Comparison of ENCODE assay signal across 7 cellular contexts in the genomic region with DNA sequence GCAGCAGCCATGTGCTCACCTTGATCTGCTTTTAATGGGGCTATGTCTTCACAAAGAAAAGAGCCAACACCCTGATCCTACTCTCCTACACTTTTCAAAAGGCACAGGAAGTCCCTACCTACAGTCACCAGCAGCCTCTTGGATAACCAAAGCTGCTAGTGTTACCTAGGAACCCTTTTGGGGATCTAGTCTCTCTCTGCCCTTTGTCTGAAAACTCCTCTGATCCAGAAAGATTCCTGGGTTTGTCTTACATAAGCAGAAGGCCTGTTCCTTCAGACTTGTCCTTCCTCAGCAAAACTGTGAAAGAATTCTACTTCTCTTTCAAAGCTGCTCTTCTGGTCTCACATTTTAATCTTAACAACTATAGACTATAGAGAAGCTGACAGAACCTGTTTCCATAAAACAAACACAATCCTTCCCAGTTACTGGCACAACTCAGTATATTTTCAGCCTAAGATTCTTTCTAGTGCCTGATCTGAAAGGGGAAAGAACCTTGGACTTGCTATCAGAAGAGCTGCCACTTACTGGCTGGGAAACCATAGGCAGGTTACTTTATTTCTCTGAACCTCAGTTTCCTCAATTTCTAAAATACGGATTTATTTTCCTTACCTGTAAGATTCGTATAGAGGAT. TPM values are rescaled to one million over a fixed set of nuclear protein-coding genes. Genes with fewer than 3 reads are reported as not detected.
DNase-seq lines count a peak whose midpoint lies in the region; ATAC-seq, FAIRE-seq and TF ChIP-seq lines count a peak whose summit lies in the region.

No MANE protein-coding gene starts in this region.

- H3K9me2 ChIP-seq in GM23248 (ENCODE audit: insufficient read depth) = no peaks in the 10 kb centered on the region

- CTCF ChIA-PET in T-cell (lab: Charles Lee) = no interaction called here

- H3K9me3 ChIP-seq in GM23248 (ENCODE audit: low read depth) (no peaks in the 10 kb centered on the region), spleen (no peaks in the 10 kb centered on the region)

- H3K27ac Mint-ChIP-seq in T-cell (peak overlapping the region; percentile 17 to 91), glutamatergic neuron (ENCODE audit: unreplicated experiment) (peak overlapping the region; percentile 12)

- H3K9ac ChIP-seq in GM23248 = peak overlapping the region; percentile 98

- peaks cover 70 to 74% (median 71%) of the 10 kb centered on the region in 3 donors for H3K4me1 Mint-ChIP-seq in T-cell
- peaks cover 51% of the 10 kb centered on the region for H3K4me1 Mint-ChIP-seq in glutamatergic neuron (ENCODE audit: low read depth, unreplicated experiment)

- peak overlapping the region; percentile 58 for H3K27ac ChIP-seq in GM23248
- peak overlapping the region in 6 of 8 donors; percentile 15 to 95 (median 78) for H3K27ac ChIP-seq in spleen

- H3K36me3 Mint-ChIP-seq in T-cell (peaks cover 4% of the 10 kb centered on the region), glutamatergic neuron (ENCODE audit: unreplicated experiment) (no peaks in the 10 kb centered on the region)

- H3K4me3 ChIP-seq in GM23248 (no peak overlapping the region), spleen (peak overlapping the region in 1 of 8 donors; percentile 11)

- ATAC-seq in T-cell (replicated peaks in 1 of 4) (no peak), GM19467 (IDR thresholded peaks at IDR 0.05; ENCODE audit: unreplicated experiment) (no peak)

- peaks cover 93% of the 10 kb centered on the region for H3K79me2 ChIP-seq in GM23248 (ENCODE audit: insufficient read depth)

- H3K27me3 Mint-ChIP-seq in T-cell = no peaks in the 10 kb centered on the region
- H3K27me3 Mint-ChIP-seq in glutamatergic neuron (ENCODE audit: unreplicated experiment) = peaks cover 6% of the 10 kb centered on the region

- intact Hi-C loops in spleen (cut with DNase I; ENCODE audit: low total_unique reads) = no loop called here

- no peak overlapping the region for H2AFZ ChIP-seq in GM23248

- TF ChIP-seq CTCF in glutamatergic neuron (IDR thresholded peaks at IDR 0.05; ENCODE audit: partially characterized antibody, unreplicated experiment) = no peak
- no peak for TF ChIP-seq CTCF in spleen (IDR thresholded peaks at IDR 0.05 in 8 of 11, conservative IDR thresholded peaks at IDR 0.05 in 3 of 11)

- H3K4me2 ChIP-seq in GM23248 (ENCODE audit: unreplicated experiment) = no peak overlapping the region

- FAIRE-seq in GM19239 (lab: Jason Lieb, UNC) = no peak

- H3F3A ChIP-seq in GM23248 (ENCODE audit: insufficient read depth) = peaks cover 25% of the 10 kb centered on the region

- WGBS in GM23248 (ENCODE audit: low coverage in 1 of 2, low lambda C conversion rate in 2 of 2, missing lambda C conversion rate in 2 of 2), 2 experiments = 54 to 65% methylated on average over 2 of the region's 2 CpGs
- WGBS in spleen, 5 donors = 58 to 74% (median 64%) methylated on average over 2 of the region's 2 CpGs

- H3K4me3 Mint-ChIP-seq in T-cell (peak overlapping the region in 1 of 3 donors; percentile 93), glutamatergic neuron (ENCODE audit: unreplicated experiment) (no peak overlapping the region)

- DNase-seq in GM23248 = no peak
- no peak for DNase-seq in T-cell
- DNase-seq in glutamatergic neuron = no peak
- no peak for DNase-seq in spleen
- DNase-seq in NCI-H1105 treated with DMSO at 0.1 percent for 48 hours (lab: John Stamatoyannopoulos, UW) = no peak
- DNase-seq in GM19239 (ENCODE audit: insufficient read length, low spot score) = no peak

- POLR2A ChIA-PET in T-cell (lab: Charles Lee) = no interaction called here

- H3K4me1 ChIP-seq in GM23248 (ENCODE audit: insufficient read depth) (peaks cover 44% of the 10 kb centered on the region), spleen (peaks cover 37 to 89% (median 72%) of the 10 kb centered on the region in 6 donors)

- in situ Hi-C loops in GM23248 (cut with MboI) = no loop called here

- H4K20me1 ChIP-seq in GM23248 (ENCODE audit: insufficient read depth) = no peaks in the 10 kb centered on the region

- H3K9me3 Mint-ChIP-seq in T-cell (no peaks in the 10 kb centered on the region), glutamatergic neuron (ENCODE audit: unreplicated experiment) (peaks cover 15% of the 10 kb centered on the region)

- H3K36me3 ChIP-seq in GM23248 (ENCODE audit: low read depth) (0 out of 2 replicates have a peak, but pooled peaks cover 9% of the 10 kb centered on the region), spleen (peaks cover 0 to 40% (median 24%) of the 10 kb centered on the region in 6 donors)

- no peaks in the 10 kb centered on the region for H3K27me3 ChIP-seq in GM23248 (replicated peaks; ENCODE audit: insufficient read depth)
- no peaks in the 10 kb centered on the region for H3K27me3 ChIP-seq in spleen (replicated peaks in 1 of 7)

- TF ChIP-seq POLR2A in spleen (IDR thresholded peaks at IDR 0.05) = no peak

RNA-seq across cellular contexts. Expression of a gene that starts 2.9 kb away (rescaled TPM):
- total RNA-seq in GM23248 (2014; rRNA removed; shearing (Covaris generic)) = 2.1 and 4.2 TPM in 2 replicates
- polyA plus RNA-seq in GM23248 (2016; fragmentation: Nextera tagmentation; extraction: Ambion mirVana) = 3.7 and 4.1 TPM in 2 replicates
- 10 to 100 TPM; 12.6 to 18.2 (median 16.3) TPM for total RNA-seq in T-cell
- total RNA-seq in glutamatergic neuron (ENCODE audit: unreplicated experiment) = 34.9 TPM
- total RNA-seq in spleen = 10 to 100 TPM; 11.9 to 16.6 (median 12.5) TPM
- 1 to 10 TPM; 2.2 to 4.0 (median 2.2) TPM for polyA plus RNA-seq in spleen

RNA-seq across cellular contexts. Expression of a gene that starts 3.1 kb away (rescaled TPM):
- total RNA-seq in GM23248 (2014; rRNA removed; shearing (Covaris generic)) = 54.1 and 78.4 TPM in 2 replicates
- polyA plus RNA-seq in GM23248 (2016; fragmentation: Nextera tagmentation; extraction: Ambion mirVana) (32.5 and 35.4 TPM in 2 replicates), spleen (1 to 10 TPM; 3.8 to 7.5 (median 4.7) TPM)
- total RNA-seq in T-cell (10 to 100 TPM; 13.2 to 20.6 (median 17.7) TPM), glutamatergic neuron (ENCODE audit: unreplicated experiment) (29.5 TPM), spleen (10 to 100 TPM; 19.5 to 26.3 (median 21.5) TPM)
